In genomic region chr15:100721758-100722550, GRCh38 we compare ENCODE assay signal across 9 cellular contexts.
A peak's percentile ranks its signal among the peaks of the same experiment; 100 is the strongest.
DNase-seq lines count a peak whose midpoint lies in the region; ATAC-seq and TF ChIP-seq lines count a peak whose summit lies in the region.
"Had no signal": no experiment of that assay in that cellular context is flagged by ENCODE, and none has a peak within 500 bp of the region (broad histone marks: within the 10 kb centered on the region; RNA-seq: fewer than 3 reads in every experiment).

No MANE protein-coding gene starts in this region.

- BruUV-seq in PC-9 (replicated peaks; lab: Mats Ljungman, UMichigan): no TSS peak

- H2AFZ ChIP-seq in PC-9: no peak overlapping the region

- H3K36me3 ChIP-seq in PC-9 (ENCODE audit: low read depth) (no peaks in the 10 kb centered on the region), esophagus (ENCODE audit: control insufficient read depth in 2 of 2, insufficient read depth in 2 of 2, low read length in 1 of 2) (no peaks in the 10 kb centered on the region), ovary (no peaks in the 10 kb centered on the region)

- POLR2A ChIA-PET in PC-9 (lab: Charles Lee; ENCODE audit: unreplicated experiment): interaction anchor here (0.5 to 1.4 kb wide), 12 partner anchors 9 to 282 kb away, joined by 3 to 27 read pairs (median 4); no protein-coding TSS in a partner anchor

- CTCF ChIA-PET in PC-9 (lab: Charles Lee): interaction anchor here (1.3 kb wide), 1 partner anchor 9 kb away, joined by 4 read pairs; no protein-coding TSS in a partner anchor

- H3K4me2 ChIP-seq in PC-9: peak overlapping the region; percentile 86

- no peaks in the 10 kb centered on the region for H3K9me3 ChIP-seq in PC-9 (ENCODE audit: insufficient read depth, low read depth)
- H3K9me3 ChIP-seq in esophagus (ENCODE audit: control insufficient read depth in 2 of 2, insufficient read depth in 1 of 2, low read depth in 1 of 2, low read length in 1 of 2): no peaks in the 10 kb centered on the region
- no peaks in the 10 kb centered on the region for H3K9me3 ChIP-seq in ovary

- no peaks in the 10 kb centered on the region for H3K79me2 ChIP-seq in PC-9 (ENCODE audit: low read depth)

- no peak for TF ChIP-seq POLR2A in ovary (IDR thresholded peaks at IDR 0.05)

- H3K27ac ChIP-seq in PC-9 (peak overlapping the region; percentile 100), esophagus (ENCODE audit: low read depth in 2 of 2, low read length in 1 of 2) (peak overlapping the region; percentile 97 to 99), ovary (no peak overlapping the region)

- H3F3A ChIP-seq in PC-9 (ENCODE audit: insufficient read depth, low read depth): peaks cover 57% of the 10 kb centered on the region

- TF ChIP-seq CTCF in PC-9 (conservative IDR thresholded peaks at IDR 0.05) (no peak), ovary (IDR thresholded peaks at IDR 0.05) (no peak)

- DNase-seq in NCI-H2107 treated with DMSO at 0.1 percent for 48 hours (lab: John Stamatoyannopoulos, UW; ENCODE audit: unreplicated experiment): peak; percentile 34
- DNase-seq in NCI-H2107 (lab: John Stamatoyannopoulos, UW): no peak
- DNase-seq in PC-9: peak; percentile 87 to 100
- peak; percentile 49 to 87 (median 56) for DNase-seq in ovary
- DNase-seq: CD4-positive, CD25-positive, alpha-beta regulatory T cell had no signal

- no peak for ATAC-seq in HG03039 (IDR thresholded peaks at IDR 0.05; ENCODE audit: unreplicated experiment)
- no peak for ATAC-seq in GM21367 (IDR thresholded peaks at IDR 0.05; ENCODE audit: unreplicated experiment)
- no peak for ATAC-seq in HG02840 (IDR thresholded peaks at IDR 0.05; ENCODE audit: low FRiP score, unreplicated experiment)

- H3K4me1 ChIP-seq in PC-9 (replicated peaks; ENCODE audit: insufficient read depth): peaks cover 83% of the 10 kb centered on the region
- H3K4me1 ChIP-seq in esophagus (ENCODE audit: control insufficient read depth in 2 of 2, insufficient read depth in 2 of 2, low read length in 1 of 2): peaks cover 5 to 11% of the 10 kb centered on the region in 2 donors
- no peaks in the 10 kb centered on the region for H3K4me1 ChIP-seq in ovary (ENCODE audit: insufficient read depth)

- H3K9me2 ChIP-seq in PC-9 (ENCODE audit: insufficient read depth): no peaks in the 10 kb centered on the region

- peak; percentile 87 for TF ChIP-seq EP300 in ovary (IDR thresholded peaks at IDR 0.05)

- WGBS in esophagus, 2 donors: 32% methylated on average over 12 of the region's 12 CpGs
- 37 to 46% (median 40%) methylated on average over 12 of the region's 12 CpGs for WGBS in ovary, 3 donors

- H4K20me1 ChIP-seq in PC-9 (ENCODE audit: insufficient read depth): no peaks in the 10 kb centered on the region

- H3K4me3 ChIP-seq in PC-9 (peak overlapping the region; percentile 41; the same call in 1 of the 2 replicates), esophagus (ENCODE audit: low read depth in 1 of 2, low read length in 2 of 2) (no peak overlapping the region), ovary (no peak overlapping the region)

- intact Hi-C loops in PC-9 (cut with micrococcal nuclease; ENCODE audit: unreplicated experiment) (loop anchor here (1.0 to 5.0 kb wide), 6 partner anchors 9 to 285 kb away; partner anchors contain the start of gene ALDH1A3), ovary (cut with DNase I) (no loop called here)

- H3K27me3 ChIP-seq in PC-9 (ENCODE audit: insufficient read depth, low read depth) (no peaks in the 10 kb centered on the region), esophagus (ENCODE audit: control insufficient read depth in 1 of 2, insufficient read depth in 2 of 2, low read length in 2 of 2) (no peaks in the 10 kb centered on the region), ovary (no peaks in the 10 kb centered on the region)

Comparison
In these comparisons a context has a peak if more than half of its experiments do, and no peak if none do; other contexts are left out.
1. H3K27ac ChIP-seq: peak in PC-9 (single experiment) and esophagus (2 of 2); none in ovary (0 of 2).